In the genomic region with DNA sequence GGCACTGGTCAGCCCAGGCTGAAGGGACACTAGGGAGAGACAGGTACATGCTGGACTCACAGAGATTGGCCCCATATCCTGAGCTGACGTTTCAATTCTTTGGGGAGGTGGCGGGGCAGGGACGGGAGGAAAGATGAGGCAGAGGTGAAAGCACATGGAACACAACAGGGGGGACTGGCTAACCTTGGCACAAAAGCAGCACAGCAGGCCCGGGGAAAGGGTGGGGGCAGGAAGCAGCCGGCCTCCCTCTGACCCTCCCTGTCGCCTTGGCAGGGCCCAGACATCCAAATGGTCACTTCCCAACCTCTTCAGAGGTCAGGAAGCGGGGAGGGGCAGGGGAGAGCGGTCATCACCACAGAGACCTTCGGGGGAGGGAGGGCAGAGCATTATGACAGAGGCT, we compare ENCODE assay signal across 11 cellular contexts. TPM values are rescaled to one million over a fixed set of nuclear protein-coding genes. Genes with fewer than 3 reads are reported as not detected.
DNase-seq lines count a peak whose midpoint lies in the region; ATAC-seq and TF ChIP-seq lines count a peak whose summit lies in the region.
"Had no signal": no experiment of that assay in that cellular context is flagged by ENCODE, and none has a peak within 500 bp of the region (broad histone marks: within the 10 kb centered on the region; RNA-seq: fewer than 3 reads in every experiment).

No MANE protein-coding gene starts in this region.

- DNase-seq in A172 (ENCODE audit: low spot score) (peak; percentile 48), cardiac septum (ENCODE audit: low spot score) (peak; percentile 82), omental fat pad (ENCODE audit: low spot score) (no peak), NCI-H2107 treated with DMSO at 0.1 percent for 48 hours (lab: John Stamatoyannopoulos, UW; ENCODE audit: unreplicated experiment) (no peak), Peyer's patch (no peak), NCI-H1436 (lab: John Stamatoyannopoulos, UW) (no peak), NCI-H526 (lab: John Stamatoyannopoulos, UW) (no peak)
- DNase-seq: IMR-90 had no signal

- H3K36me3 ChIP-seq in Peyer's patch: peaks cover 0 to 46% (median 0%) of the 10 kb centered on the region in 3 donors

- no peaks in the 10 kb centered on the region for H3K27me3 ChIP-seq in Peyer's patch

- ATAC-seq in activated T-helper 17 cell treated with anti-CD3 and anti-CD28 coated beads, Interleukin-2, amount 50 U/mL, for 72 hours (replicated peaks): no peak
- ATAC-seq in omental fat pad (ENCODE audit: low FRiP score): peak; percentile 46
- ATAC-seq: natural killer cell treated with Interleukin-12 subunit alpha and Interleukin-12 subunit beta and Interleukin-15 and Interleukin-18, amount 100 ng/mL, for 72 hours had no signal

- no peaks in the 10 kb centered on the region for H3K27me3 Mint-ChIP-seq in activated T-helper 17 cell treated with anti-CD3 and anti-CD28 coated beads, Interleukin-2, amount 50 U/mL, for 72 hours
- H3K27me3 Mint-ChIP-seq: natural killer cell treated with Interleukin-12 subunit alpha and Interleukin-12 subunit beta and Interleukin-15 and Interleukin-18, amount 100 ng/mL, for 72 hours had no signal

- peaks cover 41% of the 10 kb centered on the region for H3K36me3 Mint-ChIP-seq in activated T-helper 17 cell treated with anti-CD3 and anti-CD28 coated beads, Interleukin-2, amount 50 U/mL, for 72 hours (ENCODE audit: low read depth)
- H3K36me3 Mint-ChIP-seq: natural killer cell treated with Interleukin-12 subunit alpha and Interleukin-12 subunit beta and Interleukin-15 and Interleukin-18, amount 100 ng/mL, for 72 hours had no signal

- intact Hi-C loops in cardiac septum (cut with DNase I): no loop called here

- TF ChIP-seq CTCF in omental fat pad (IDR thresholded peaks at IDR 0.05): no peak
- TF ChIP-seq CTCF in Peyer's patch (IDR thresholded peaks at IDR 0.05): no peak

- peaks cover 0 to 56% (median 0%) of the 10 kb centered on the region in 4 donors for H3K4me1 ChIP-seq in Peyer's patch

- H3K4me1 Mint-ChIP-seq in activated T-helper 17 cell treated with anti-CD3 and anti-CD28 coated beads, Interleukin-2, amount 50 U/mL, for 72 hours: peaks cover 21% of the 10 kb centered on the region

- H3K4me3 Mint-ChIP-seq in activated T-helper 17 cell treated with anti-CD3 and anti-CD28 coated beads, Interleukin-2, amount 50 U/mL, for 72 hours: no peak overlapping the region
- H3K4me3 Mint-ChIP-seq: natural killer cell treated with Interleukin-12 subunit alpha and Interleukin-12 subunit beta and Interleukin-15 and Interleukin-18, amount 100 ng/mL, for 72 hours had no signal

- H3K9me3 ChIP-seq in Peyer's patch: no peaks in the 10 kb centered on the region

- no peak for TF ChIP-seq POLR2A in Peyer's patch (IDR thresholded peaks at IDR 0.05)

- peak overlapping the region in 2 of 4 donors; percentile 44 to 52 for H3K27ac ChIP-seq in Peyer's patch

- H3K27ac Mint-ChIP-seq in activated T-helper 17 cell treated with anti-CD3 and anti-CD28 coated beads, Interleukin-2, amount 50 U/mL, for 72 hours: peak overlapping the region; percentile 72

- H3K4me3 ChIP-seq in Peyer's patch: no peak overlapping the region

- no peaks in the 10 kb centered on the region for H3K9me3 Mint-ChIP-seq in activated T-helper 17 cell treated with anti-CD3 and anti-CD28 coated beads, Interleukin-2, amount 50 U/mL, for 72 hours
- H3K9me3 Mint-ChIP-seq: natural killer cell treated with Interleukin-12 subunit alpha and Interleukin-12 subunit beta and Interleukin-15 and Interleukin-18, amount 100 ng/mL, for 72 hours had no signal

RNA-seq across cellular contexts. Expression of a gene that starts 6.6 kb away (rescaled TPM):
- total RNA-seq in A172 (2014; rRNA removed; shearing (Covaris generic)): 362 and 414 TPM in 2 replicates
- total RNA-seq in activated T-helper 17 cell treated with anti-CD3 and anti-CD28 coated beads, Interleukin-2, amount 50 U/mL, for 72 hours: 10 to 100 TPM; 30.9 to 36.5 TPM
- total RNA-seq in cardiac septum: 81.3 TPM
- total RNA-seq in omental fat pad: 100 to 1,000 TPM; 147 to 304 (median 233) TPM
- total RNA-seq in Peyer's patch: 10 to 100 TPM; 52.8 to 97.8 (median 71.5) TPM

RNA-seq across cellular contexts. Expression of a gene that starts 9.0 kb away (rescaled TPM):
- total RNA-seq in A172 (2014; rRNA removed; shearing (Covaris generic)): 79.5 and 84.2 TPM in 2 replicates
- total RNA-seq in activated T-helper 17 cell treated with anti-CD3 and anti-CD28 coated beads, Interleukin-2, amount 50 U/mL, for 72 hours: 10 to 100 TPM; 38.4 to 45.4 TPM
- total RNA-seq in cardiac septum (13.7 TPM), omental fat pad (100 to 1,000 TPM in 1 of 4 donors, 10 to 100 TPM in 3; 29.1 to 108 (median 34.4) TPM), Peyer's patch (10 to 100 TPM; 60.1 to 85.8 (median 73.4) TPM)

RNA-seq across cellular contexts. Expression of a gene that starts 9.5 kb away (rescaled TPM):
- total RNA-seq in A172 (2014; rRNA removed; shearing (Covaris generic)): 0.05 TPM in 1 of 2 replicates, not detected in the other
- not detected for total RNA-seq in activated T-helper 17 cell treated with anti-CD3 and anti-CD28 coated beads, Interleukin-2, amount 50 U/mL, for 72 hours
- 0.89 TPM for total RNA-seq in cardiac septum
- total RNA-seq in omental fat pad: 1 to 10 TPM in 1 of 4 donors, under 1 TPM in 3; 0.25 to 1.1 (median 0.64) TPM
- 1 to 10 TPM in 1 of 4 donors, under 1 TPM in 3; 0.27 to 1.7 (median 0.32) TPM for total RNA-seq in Peyer's patch
- total RNA-seq: natural killer cell treated with Interleukin-12 subunit alpha and Interleukin-12 subunit beta and Interleukin-15 and Interleukin-18, amount 100 ng/mL, for 72 hours; RPMI7951 had no signal

RNA-seq across cellular contexts. Expression of a gene that starts 17.4 kb away (rescaled TPM):
- 1,148 and 1,169 TPM in 2 replicates for total RNA-seq in A172 (2014; rRNA removed; shearing (Covaris generic))
- total RNA-seq in activated T-helper 17 cell treated with anti-CD3 and anti-CD28 coated beads, Interleukin-2, amount 50 U/mL, for 72 hours: 1,000 to 10,000 TPM; 1,154 to 1,186 TPM
- total RNA-seq in cardiac septum (536 TPM), omental fat pad (1,000 to 10,000 TPM in 3 of 4 donors, 100 to 1,000 TPM in 1; 852 to 1,453 (median 1,237) TPM), Peyer's patch (1,000 to 10,000 TPM in 1 of 4 donors, 100 to 1,000 TPM in 3; 331 to 1,066 (median 442) TPM)

RNA-seq across cellular contexts. Expression of a gene that starts 35.2 kb away (rescaled TPM):
- 7.4 and 8.5 TPM in 2 replicates for total RNA-seq in A172 (2014; rRNA removed; shearing (Covaris generic))
- 10 to 100 TPM; 15.7 to 21.9 TPM for total RNA-seq in activated T-helper 17 cell treated with anti-CD3 and anti-CD28 coated beads, Interleukin-2, amount 50 U/mL, for 72 hours
- total RNA-seq in cardiac septum: 14.8 TPM
- 10 to 100 TPM in 2 of 4 donors, 1 to 10 TPM in 2; 8.5 to 12.4 (median 10.6) TPM for total RNA-seq in omental fat pad
- 10 to 100 TPM; 17.2 to 37.3 (median 26.9) TPM for total RNA-seq in Peyer's patch

Comparison
In these comparisons a context has a peak if more than half of its experiments do, and no peak if none do; other contexts are left out.
1. DNase-seq: peak in A172 (single experiment) and cardiac septum (single experiment); none in omental fat pad (single experiment), NCI-H2107 treated with DMSO at 0.1 percent for 48 hours (single experiment), Peyer's patch (0 of 3), NCI-H1436 (single experiment) and NCI-H526 (0 of 2).